In genomic region chrX:131762802-131763234, GRCh38 we compare ENCODE assay signal across 8 cellular contexts.
DNase-seq lines count a peak whose midpoint lies in the region; ATAC-seq, FAIRE-seq and TF ChIP-seq lines count a peak whose summit lies in the region.

No MANE protein-coding gene starts in this region.

- ATAC-seq in A549: peak; percentile 90 to 94
- peak; percentile 43 for ATAC-seq in GM18873 (IDR thresholded peaks at IDR 0.05; ENCODE audit: low FRiP score, unreplicated experiment)
- peak; percentile 66 for ATAC-seq in PC-3
- ATAC-seq in GM21528 (IDR thresholded peaks at IDR 0.05; ENCODE audit: low FRiP score, unreplicated experiment): no peak
- no peak for ATAC-seq in HG03457 (IDR thresholded peaks at IDR 0.05; ENCODE audit: unreplicated experiment)
- ATAC-seq in GM21367 (IDR thresholded peaks at IDR 0.05; ENCODE audit: unreplicated experiment): no peak

- no peak overlapping the region for H3K9ac ChIP-seq in PC-3 (ENCODE audit: low read length)

- H3K9me3 ChIP-seq in A549: no peaks in the 10 kb centered on the region
- no peaks in the 10 kb centered on the region for H3K9me3 ChIP-seq in PC-3 (ENCODE audit: low read length)

- H3K4me3 ChIP-seq in A549 (peak overlapping the region; percentile 40), PC-3 (ENCODE audit: low read length) (no peak overlapping the region)

- CTCF ChIA-PET in A549 (lab: Yijun Ruan, JAX) (interaction anchor here (0.7 to 2.2 kb wide), 9 partner anchors 10 to 58 kb away, joined by 3 to 10 read pairs (median 6); no protein-coding TSS in a partner anchor), PC-3 (lab: Charles Lee) (no interaction called here)

- 11% methylated on average over 6 of the region's 7 CpGs for WGBS in A549 (ENCODE audit: missing lambda C conversion rate)

- FAIRE-seq in A549 (lab: Jason Lieb, UNC): peak; percentile 32

- no peaks in the 10 kb centered on the region for H3K36me3 ChIP-seq in PC-3 (ENCODE audit: low read depth, low read length)

- H2AFZ ChIP-seq in PC-3 (ENCODE audit: low read length): no peak overlapping the region

- H3F3A ChIP-seq in PC-3 (ENCODE audit: low read length, unreplicated experiment): no peaks in the 10 kb centered on the region

- H3K4me1 ChIP-seq in A549 (peaks cover 6% of the 10 kb centered on the region; the same call in 2 of the 3 replicates), PC-3 (ENCODE audit: insufficient read depth, low read length) (no peaks in the 10 kb centered on the region)

- no peaks in the 10 kb centered on the region for H3K27me3 ChIP-seq in PC-3 (ENCODE audit: low read length)

- intact Hi-C loops in PC-3 (cut with micrococcal nuclease) (loop anchor here (2.0 to 10.0 kb wide), 2 partner anchors 40 to 1482 kb away; no protein-coding TSS in a partner anchor), head of caudate nucleus (cut with DNase I) (no loop called here)

- peak overlapping the region; percentile 94 for H3K4me2 ChIP-seq in A549
- no peak overlapping the region for H3K4me2 ChIP-seq in PC-3 (ENCODE audit: low read length)

- no peak for TF ChIP-seq EP300 in A549 (IDR thresholded peaks at IDR 0.05)

- TF ChIP-seq RAD21 in A549 (conservative IDR thresholded peaks at IDR 0.05 in 1 of 2, IDR thresholded peaks at IDR 0.05 in 1 of 2): peak; percentile 77 to 90

- no TSS peak for BruUV-seq in PC-3 (replicated peaks; lab: Mats Ljungman, UMichigan)

- H4K20me1 ChIP-seq in PC-3 (ENCODE audit: low read length): no peaks in the 10 kb centered on the region

- DNase-seq in A549 (ENCODE audit: low read depth in 1 of 2, low spot score in 1 of 2) (peak; percentile 66 to 87), PC-3 (peak; percentile 54), head of caudate nucleus (peak in 24 of 42 donors; percentile 1 to 88 (median 58)), NCI-H1092 (lab: John Stamatoyannopoulos, UW) (no peak)

- H3K9me2 ChIP-seq in PC-3 (replicated peaks; ENCODE audit: low read length): no peaks in the 10 kb centered on the region

- POLR2A ChIA-PET in A549 (lab: Yijun Ruan, JAX): interaction anchor here (1.2 kb wide), 1 partner anchor 16 kb away, joined by 11 read pairs; no protein-coding TSS in a partner anchor
- POLR2A ChIA-PET in PC-3 (lab: Charles Lee; ENCODE audit: unreplicated experiment): no interaction called here

- no peaks in the 10 kb centered on the region for H3K79me2 ChIP-seq in PC-3 (ENCODE audit: low read length)

- TF ChIP-seq CTCF in A549 (IDR thresholded peaks at IDR 0.05) (peak; percentile 66), PC-3 (conservative IDR thresholded peaks at IDR 0.05; ENCODE audit: low read depth, low read length) (peak; percentile 40; the same call in 1 of the 2 replicates)

- H3K27ac ChIP-seq in A549 (peak overlapping the region; percentile 69 to 88), PC-3 (ENCODE audit: low read length) (no peak overlapping the region)

- TF ChIP-seq POLR2A in A549 (IDR thresholded peaks at IDR 0.05; ENCODE audit: low read length): no peak

TF ChIP-seq in A549, 52 proteins besides CTCF, POLR2A, EP300 and RAD21 (continues in another document):
- TF ChIP-seq HOXB5 (CRISPR knock-in tag; IDR thresholded peaks at IDR 0.05): no peak
- TF ChIP-seq ELK1 (IDR thresholded peaks at IDR 0.05; ENCODE audit: low read depth, low read length): no peak
- TF ChIP-seq BHLHE40 (IDR thresholded peaks at IDR 0.05; ENCODE audit: low read depth, low read length): no peak
- TF ChIP-seq EHF (CRISPR knock-in tag; IDR thresholded peaks at IDR 0.05): no peak
- TF ChIP-seq CHD2 (IDR thresholded peaks at IDR 0.05; ENCODE audit: low read length, partially characterized antibody): no peak
- no peak for TF ChIP-seq ZNF302 (CRISPR knock-in tag; IDR thresholded peaks at IDR 0.05)
- peak; percentile 54 for TF ChIP-seq SMC3 (IDR thresholded peaks at IDR 0.05)
- no peak for TF ChIP-seq CBX8 (IDR thresholded peaks at IDR 0.05)
- 0 out of 5 replicates have a peak, but pooled peaks of 1 of the 2 experiments have one; percentile 16 for TF ChIP-seq JUN (IDR thresholded peaks at IDR 0.05)
- TF ChIP-seq HMGXB4 (CRISPR knock-in tag; IDR thresholded peaks at IDR 0.05; ENCODE audit: borderline replicate concordance): no peak
- no peak for TF ChIP-seq NFE2L2 (conservative IDR thresholded peaks at IDR 0.05; ENCODE audit: low read length)
- no peak for TF ChIP-seq KDM5A (IDR thresholded peaks at IDR 0.05)
- no peak for TF ChIP-seq NPAS2 (CRISPR knock-in tag; IDR thresholded peaks at IDR 0.05; ENCODE audit: borderline replicate concordance)
- TF ChIP-seq POLR2AphosphoS2 (conservative IDR thresholded peaks at IDR 0.05; ENCODE audit: low read length): no peak
- no peak for TF ChIP-seq MYC (IDR thresholded peaks at IDR 0.05; ENCODE audit: borderline replicate concordance, low read length)
- no peak for TF ChIP-seq HOXB13 (CRISPR knock-in tag; IDR thresholded peaks at IDR 0.05; ENCODE audit: low read depth)
- no peak for TF ChIP-seq PHF8 (IDR thresholded peaks at IDR 0.05; ENCODE audit: borderline replicate concordance, low read depth)
- no peak for TF ChIP-seq TP53 (CRISPR knock-in tag; IDR thresholded peaks at IDR 0.05)
- TF ChIP-seq HEYL (CRISPR knock-in tag; IDR thresholded peaks at IDR 0.05): no peak
- peak; percentile 41 for TF ChIP-seq MAX (IDR thresholded peaks at IDR 0.05)
- TF ChIP-seq E2F6 (IDR thresholded peaks at IDR 0.05; ENCODE audit: borderline replicate concordance, low read depth): peak; percentile 51; the same call in 1 of the 2 replicates
- no peak for TF ChIP-seq HES2 (IDR thresholded peaks at IDR 0.05)
- TF ChIP-seq GATA3 (IDR thresholded peaks at IDR 0.05; ENCODE audit: borderline replicate concordance): no peak; the same call in 1 of the 2 replicates
- no peak for TF ChIP-seq ATOH8 (CRISPR knock-in tag; IDR thresholded peaks at IDR 0.05; ENCODE audit: low read depth)
- no peak for TF ChIP-seq MAZ (IDR thresholded peaks at IDR 0.05; ENCODE audit: borderline replicate concordance, low read depth, low read length)
- no peak for TF ChIP-seq SREBF2 (IDR thresholded peaks at IDR 0.05)
- no peak for TF ChIP-seq HOXA7 (CRISPR knock-in tag; IDR thresholded peaks at IDR 0.05)
- TF ChIP-seq KDM1A (IDR thresholded peaks at IDR 0.05; ENCODE audit: low read depth): no peak
- no peak for TF ChIP-seq FOSL2 (IDR thresholded peaks at IDR 0.05)
- TF ChIP-seq FOSL2 (CRISPR knock-in tag; IDR thresholded peaks at IDR 0.05): no peak
- TF ChIP-seq PBX3 (IDR thresholded peaks at IDR 0.05): no peak
- TF ChIP-seq MAFK (IDR thresholded peaks at IDR 0.05; ENCODE audit: partially characterized antibody): no peak

Comparison
In these comparisons a context has a peak if more than half of its experiments do, and no peak if none do; other contexts are left out.
1. ATAC-seq: peak in A549 (2 of 2), GM18873 (single experiment) and PC-3 (single experiment); none in GM21528 (single experiment), HG03457 (single experiment) and GM21367 (single experiment).